Comparison of ENCODE assay signal across 8 cellular contexts in the genomic region with DNA sequence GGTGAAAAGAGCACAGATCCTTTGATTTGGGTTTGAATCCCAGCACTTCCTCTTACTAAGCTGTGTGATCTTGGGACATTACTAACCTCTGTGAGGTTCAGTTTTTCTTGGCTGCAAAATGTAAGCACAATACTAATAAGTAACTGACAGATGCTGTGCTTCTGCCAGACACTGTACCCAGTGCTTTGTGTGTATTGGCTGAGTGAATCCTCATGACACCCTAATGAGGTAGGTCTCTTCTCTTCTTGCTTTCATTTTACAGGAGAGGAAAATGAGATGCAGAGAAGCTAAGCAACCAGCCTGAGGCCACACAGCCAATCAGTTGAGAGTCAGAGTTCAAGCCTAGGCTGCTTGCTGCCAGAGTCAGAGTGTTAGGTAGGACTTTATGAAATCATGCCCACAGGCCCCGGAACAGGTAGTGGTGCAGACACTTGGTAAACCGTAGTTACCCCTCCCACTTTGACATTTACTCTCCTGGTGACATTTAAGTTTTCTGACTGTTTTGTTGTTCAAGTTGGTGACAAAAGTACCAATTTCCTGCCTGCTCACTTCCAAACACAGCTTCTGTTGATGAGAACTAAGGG. TPM values are rescaled to one million over a fixed set of nuclear protein-coding genes. Genes with fewer than 3 reads are reported as not detected.
A peak's percentile ranks its signal among the peaks of the same experiment; 100 is the strongest.
DNase-seq lines count a peak whose midpoint lies in the region; ATAC-seq and TF ChIP-seq lines count a peak whose summit lies in the region.

No MANE protein-coding gene starts in this region.

- H3K9me2 ChIP-seq in GM23338 (ENCODE audit: insufficient read depth), result no peaks in the 10 kb centered on the region

- peaks cover 50% of the 10 kb centered on the region for H3K79me2 ChIP-seq in GM23338 (replicated peaks; ENCODE audit: insufficient read depth)

- no peaks in the 10 kb centered on the region for H3K36me3 Mint-ChIP-seq in GM23338 (ENCODE audit: low read depth)

- TF ChIP-seq CTCF in GM23338 (conservative IDR thresholded peaks at IDR 0.05; ENCODE audit: low read depth in 2 of 2), result no peak

- no peak overlapping the region for H3K4me3 Mint-ChIP-seq in GM23338

- H3F3A ChIP-seq in GM23338 (replicated peaks; ENCODE audit: low read depth), result 0 out of 2 replicates have a peak, but pooled peaks cover 3% of the 10 kb centered on the region

- no peak overlapping the region for H2AFZ ChIP-seq in GM23338

- H3K27me3 ChIP-seq in GM23338 (ENCODE audit: insufficient read depth), result no peaks in the 10 kb centered on the region

- ATAC-seq in GM23338, result no peak

- no peaks in the 10 kb centered on the region for H4K20me1 ChIP-seq in GM23338 (replicated peaks; ENCODE audit: insufficient read depth)

- H3K4me3 ChIP-seq in GM23338, result no peak overlapping the region

- H3K4me2 ChIP-seq in GM23338, result no peak overlapping the region

- H3K4me1 ChIP-seq in GM23338 (ENCODE audit: insufficient read depth), result peaks cover 26% of the 10 kb centered on the region

- DNase-seq in EL (peak; percentile 58), GM23338 (ENCODE audit: low spot score) (no peak), NCI-H446 treated with DMSO at 0.1 percent for 48 hours (lab: John Stamatoyannopoulos, UW) (peak; percentile 54), kidney glomerular epithelial cell (lab: John Stamatoyannopoulos, UW) (peak; percentile 82), substantia nigra (lab: John Stamatoyannopoulos, UW) (no peak), DMS114 treated with DMSO at 0.1 percent for 48 hours (lab: John Stamatoyannopoulos, UW; ENCODE audit: unreplicated experiment) (no peak)
- DNase-seq in activated effector memory CD4-positive, alpha-beta T cell treated with anti-CD3 and anti-CD28 coated beads, Interleukin-2, amount 50 U/mL, for 16 hours, result peak; percentile 92
- DNase-seq in stimulated activated naive CD4-positive, alpha-beta T cell (lab: John Stamatoyannopoulos, UW), result peak; percentile 61 to 96 (median 84)

- H3K4me1 Mint-ChIP-seq in GM23338, result peaks cover 44% of the 10 kb centered on the region

- H3K27ac ChIP-seq in GM23338 (ENCODE audit: low read depth), result peak overlapping the region; percentile 59; the same call in 1 of the 2 replicates
- H3K27ac ChIP-seq in substantia nigra (ENCODE audit: low read depth, low read length, poor library complexity, severe bottlenecking), result no peak overlapping the region

- 0 out of 2 replicates have a peak overlapping the region, but pooled peaks have one; percentile 56 for H3K27ac Mint-ChIP-seq in GM23338

- no peaks in the 10 kb centered on the region for H3K9me3 Mint-ChIP-seq in GM23338

- H3K27me3 Mint-ChIP-seq in GM23338 (ENCODE audit: insufficient read depth, low read depth, poor library complexity), result peaks cover 11% of the 10 kb centered on the region

- no peaks in the 10 kb centered on the region for H3K36me3 ChIP-seq in GM23338 (ENCODE audit: insufficient read depth)

TF ChIP-seq in GM23338, 12 proteins besides CTCF, POLR2A, EP300 and RAD21 (continues in another document):
- TF ChIP-seq, protein P1, sequence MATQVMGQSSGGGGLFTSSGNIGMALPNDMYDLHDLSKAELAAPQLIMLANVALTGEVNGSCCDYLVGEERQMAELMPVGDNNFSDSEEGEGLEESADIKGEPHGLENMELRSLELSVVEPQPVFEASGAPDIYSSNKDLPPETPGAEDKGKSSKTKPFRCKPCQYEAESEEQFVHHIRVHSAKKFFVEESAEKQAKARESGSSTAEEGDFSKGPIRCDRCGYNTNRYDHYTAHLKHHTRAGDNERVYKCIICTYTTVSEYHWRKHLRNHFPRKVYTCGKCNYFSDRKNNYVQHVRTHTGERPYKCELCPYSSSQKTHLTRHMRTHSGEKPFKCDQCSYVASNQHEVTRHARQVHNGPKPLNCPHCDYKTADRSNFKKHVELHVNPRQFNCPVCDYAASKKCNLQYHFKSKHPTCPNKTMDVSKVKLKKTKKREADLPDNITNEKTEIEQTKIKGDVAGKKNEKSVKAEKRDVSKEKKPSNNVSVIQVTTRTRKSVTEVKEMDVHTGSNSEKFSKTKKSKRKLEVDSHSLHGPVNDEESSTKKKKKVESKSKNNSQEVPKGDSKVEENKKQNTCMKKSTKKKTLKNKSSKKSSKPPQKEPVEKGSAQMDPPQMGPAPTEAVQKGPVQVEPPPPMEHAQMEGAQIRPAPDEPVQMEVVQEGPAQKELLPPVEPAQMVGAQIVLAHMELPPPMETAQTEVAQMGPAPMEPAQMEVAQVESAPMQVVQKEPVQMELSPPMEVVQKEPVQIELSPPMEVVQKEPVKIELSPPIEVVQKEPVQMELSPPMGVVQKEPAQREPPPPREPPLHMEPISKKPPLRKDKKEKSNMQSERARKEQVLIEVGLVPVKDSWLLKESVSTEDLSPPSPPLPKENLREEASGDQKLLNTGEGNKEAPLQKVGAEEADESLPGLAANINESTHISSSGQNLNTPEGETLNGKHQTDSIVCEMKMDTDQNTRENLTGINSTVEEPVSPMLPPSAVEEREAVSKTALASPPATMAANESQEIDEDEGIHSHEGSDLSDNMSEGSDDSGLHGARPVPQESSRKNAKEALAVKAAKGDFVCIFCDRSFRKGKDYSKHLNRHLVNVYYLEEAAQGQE (IDR thresholded peaks at IDR 0.05; ENCODE audit: unreplicated experiment), result no peak
- no peak for TF ChIP-seq STAT1 (IDR thresholded peaks at IDR 0.05; ENCODE audit: unreplicated experiment)
- TF ChIP-seq ZNF114 (CRISPR knock-in tag; IDR thresholded peaks at IDR 0.05), result no peak
- TF ChIP-seq, protein P2, sequence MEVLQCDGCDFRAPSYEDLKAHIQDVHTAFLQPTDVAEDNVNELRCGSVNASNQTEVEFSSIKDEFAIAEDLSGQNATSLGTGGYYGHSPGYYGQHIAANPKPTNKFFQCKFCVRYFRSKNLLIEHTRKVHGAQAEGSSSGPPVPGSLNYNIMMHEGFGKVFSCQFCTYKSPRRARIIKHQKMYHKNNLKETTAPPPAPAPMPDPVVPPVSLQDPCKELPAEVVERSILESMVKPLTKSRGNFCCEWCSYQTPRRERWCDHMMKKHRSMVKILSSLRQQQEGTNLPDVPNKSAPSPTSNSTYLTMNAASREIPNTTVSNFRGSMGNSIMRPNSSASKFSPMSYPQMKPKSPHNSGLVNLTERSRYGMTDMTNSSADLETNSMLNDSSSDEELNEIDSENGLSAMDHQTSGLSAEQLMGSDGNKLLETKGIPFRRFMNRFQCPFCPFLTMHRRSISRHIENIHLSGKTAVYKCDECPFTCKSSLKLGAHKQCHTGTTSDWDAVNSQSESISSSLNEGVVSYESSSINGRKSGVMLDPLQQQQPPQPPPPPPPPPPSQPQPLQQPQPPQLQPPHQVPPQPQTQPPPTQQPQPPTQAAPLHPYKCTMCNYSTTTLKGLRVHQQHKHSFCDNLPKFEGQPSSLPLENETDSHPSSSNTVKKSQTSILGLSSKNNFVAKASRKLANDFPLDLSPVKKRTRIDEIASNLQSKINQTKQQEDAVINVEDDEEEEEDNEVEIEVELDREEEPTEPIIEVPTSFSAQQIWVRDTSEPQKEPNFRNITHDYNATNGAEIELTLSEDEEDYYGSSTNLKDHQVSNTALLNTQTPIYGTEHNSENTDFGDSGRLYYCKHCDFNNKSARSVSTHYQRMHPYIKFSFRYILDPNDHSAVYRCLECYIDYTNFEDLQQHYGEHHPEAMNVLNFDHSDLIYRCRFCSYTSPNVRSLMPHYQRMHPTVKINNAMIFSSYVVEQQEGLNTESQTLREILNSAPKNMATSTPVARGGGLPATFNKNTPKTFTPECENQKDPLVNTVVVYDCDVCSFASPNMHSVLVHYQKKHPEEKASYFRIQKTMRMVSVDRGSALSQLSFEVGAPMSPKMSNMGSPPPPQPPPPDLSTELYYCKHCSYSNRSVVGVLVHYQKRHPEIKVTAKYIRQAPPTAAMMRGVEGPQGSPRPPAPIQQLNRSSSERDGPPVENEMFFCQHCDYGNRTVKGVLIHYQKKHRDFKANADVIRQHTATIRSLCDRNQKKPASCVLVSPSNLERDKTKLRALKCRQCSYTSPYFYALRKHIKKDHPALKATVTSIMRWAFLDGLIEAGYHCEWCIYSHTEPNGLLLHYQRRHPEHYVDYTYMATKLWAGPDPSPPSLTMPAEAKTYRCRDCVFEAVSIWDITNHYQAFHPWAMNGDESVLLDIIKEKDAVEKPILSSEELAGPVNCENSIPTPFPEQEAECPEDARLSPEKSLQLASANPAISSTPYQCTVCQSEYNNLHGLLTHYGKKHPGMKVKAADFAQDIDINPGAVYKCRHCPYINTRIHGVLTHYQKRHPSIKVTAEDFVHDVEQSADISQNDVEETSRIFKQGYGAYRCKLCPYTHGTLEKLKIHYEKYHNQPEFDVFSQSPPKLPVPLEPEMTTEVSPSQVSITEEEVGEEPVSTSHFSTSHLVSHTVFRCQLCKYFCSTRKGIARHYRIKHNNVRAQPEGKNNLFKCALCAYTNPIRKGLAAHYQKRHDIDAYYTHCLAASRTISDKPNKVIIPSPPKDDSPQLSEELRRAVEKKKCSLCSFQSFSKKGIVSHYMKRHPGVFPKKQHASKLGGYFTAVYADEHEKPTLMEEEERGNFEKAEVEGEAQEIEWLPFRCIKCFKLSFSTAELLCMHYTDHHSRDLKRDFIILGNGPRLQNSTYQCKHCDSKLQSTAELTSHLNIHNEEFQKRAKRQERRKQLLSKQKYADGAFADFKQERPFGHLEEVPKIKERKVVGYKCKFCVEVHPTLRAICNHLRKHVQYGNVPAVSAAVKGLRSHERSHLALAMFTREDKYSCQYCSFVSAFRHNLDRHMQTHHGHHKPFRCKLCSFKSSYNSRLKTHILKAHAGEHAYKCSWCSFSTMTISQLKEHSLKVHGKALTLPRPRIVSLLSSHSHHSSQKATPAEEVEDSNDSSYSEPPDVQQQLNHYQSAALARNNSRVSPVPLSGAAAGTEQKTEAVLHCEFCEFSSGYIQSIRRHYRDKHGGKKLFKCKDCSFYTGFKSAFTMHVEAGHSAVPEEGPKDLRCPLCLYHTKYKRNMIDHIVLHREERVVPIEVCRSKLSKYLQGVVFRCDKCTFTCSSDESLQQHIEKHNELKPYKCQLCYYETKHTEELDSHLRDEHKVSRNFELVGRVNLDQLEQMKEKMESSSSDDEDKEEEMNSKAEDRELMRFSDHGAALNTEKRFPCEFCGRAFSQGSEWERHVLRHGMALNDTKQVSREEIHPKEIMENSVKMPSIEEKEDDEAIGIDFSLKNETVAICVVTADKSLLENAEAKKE (CRISPR knock-in tag; IDR thresholded peaks at IDR 0.05), result no peak
- TF ChIP-seq, protein P3, sequence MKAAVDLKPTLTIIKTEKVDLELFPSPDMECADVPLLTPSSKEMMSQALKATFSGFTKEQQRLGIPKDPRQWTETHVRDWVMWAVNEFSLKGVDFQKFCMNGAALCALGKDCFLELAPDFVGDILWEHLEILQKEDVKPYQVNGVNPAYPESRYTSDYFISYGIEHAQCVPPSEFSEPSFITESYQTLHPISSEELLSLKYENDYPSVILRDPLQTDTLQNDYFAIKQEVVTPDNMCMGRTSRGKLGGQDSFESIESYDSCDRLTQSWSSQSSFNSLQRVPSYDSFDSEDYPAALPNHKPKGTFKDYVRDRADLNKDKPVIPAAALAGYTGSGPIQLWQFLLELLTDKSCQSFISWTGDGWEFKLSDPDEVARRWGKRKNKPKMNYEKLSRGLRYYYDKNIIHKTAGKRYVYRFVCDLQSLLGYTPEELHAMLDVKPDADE (IDR thresholded peaks at IDR 0.05), result no peak
- no peak for TF ChIP-seq POLR2AphosphoS5 (IDR thresholded peaks at IDR 0.05; ENCODE audit: low read depth)
- no peak for TF ChIP-seq EZH2phosphoT487 (IDR thresholded peaks at IDR 0.05; ENCODE audit: unreplicated experiment)

RNA-seq across cellular contexts. Expression of a gene that starts 21.2 kb away (rescaled TPM):
- total RNA-seq in GM23338 (2014; rRNA removed; shearing (Covaris generic)), result 14.0 and 16.0 TPM in 2 replicates
- 3.8 and 4.2 TPM in 2 replicates for polyA plus RNA-seq in GM23338 (2016; fragmentation: Nextera tagmentation; extraction: Ambion mirVana)

Comparison
In these comparisons a context has a peak if more than half of its experiments do, and no peak if none do; other contexts are left out.
1. DNase-seq: peak in EL (single experiment), NCI-H446 treated with DMSO at 0.1 percent for 48 hours (single experiment), activated effector memory CD4-positive, alpha-beta T cell treated with anti-CD3 and anti-CD28 coated beads, Interleukin-2, amount 50 U/mL, for 16 hours (single experiment), kidney glomerular epithelial cell (single experiment) and stimulated activated naive CD4-positive, alpha-beta T cell (6 of 6); none in GM23338 (single experiment), substantia nigra (0 of 49) and DMS114 treated with DMSO at 0.1 percent for 48 hours (single experiment).